In the genomic region with DNA sequence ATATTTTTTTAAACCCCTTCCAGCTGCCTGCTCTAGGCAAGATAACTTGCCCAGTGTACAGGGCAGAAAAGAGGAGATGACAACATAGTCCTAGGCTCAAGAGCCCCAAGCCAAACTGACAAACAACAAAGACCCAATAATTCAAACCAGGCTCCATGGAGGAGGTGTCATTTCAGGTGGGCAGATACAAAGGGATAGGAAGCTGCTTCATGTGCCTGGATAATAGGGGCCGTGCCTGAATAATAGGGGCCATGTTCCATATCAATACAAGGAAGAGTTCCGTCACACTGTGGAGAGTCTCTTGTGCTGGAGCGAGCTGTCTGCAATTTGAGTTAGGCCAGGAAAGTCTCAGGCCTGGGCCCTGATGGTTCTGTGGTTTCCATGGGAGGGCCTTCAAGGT, we compare ENCODE assay signal across 18 cellular contexts. TPM values are rescaled to one million over a fixed set of nuclear protein-coding genes. Genes with fewer than 3 reads are reported as not detected.
DNase-seq lines count a peak whose midpoint lies in the region; ATAC-seq, FAIRE-seq and TF ChIP-seq lines count a peak whose summit lies in the region.
"Had no signal": no experiment of that assay in that cellular context is flagged by ENCODE, and none has a peak within 500 bp of the region (broad histone marks: within the 10 kb centered on the region; RNA-seq: fewer than 3 reads in every experiment).

No MANE protein-coding gene starts in this region.

- H3K56ac ChIP-seq in H9 (ENCODE audit: insufficient read length, low read depth, low read length): no peak overlapping the region

- no peak overlapping the region for H2BK12ac ChIP-seq in H9 (ENCODE audit: insufficient read length, low read depth, low read length)

- no peak overlapping the region for H3K4ac ChIP-seq in H9 (ENCODE audit: low read depth, low read length)

- intact Hi-C loops in CD8-positive, alpha-beta T cell (cut with DNase I, micrococcal nuclease): no loop called here
- intact Hi-C loops in activated T-helper 1 cell treated with anti-CD3 and anti-CD28 coated beads, Interleukin-12 subunit alpha, Interleukin-12 subunit beta, Interleukin-2, Interleukin-4 antibody, amounts not matched to agents 30 ng/mL and 10 ng/mL and 1 ng/mL, durations not matched to agents 14 hours and 24 hours and 36 hours (cut with micrococcal nuclease): no loop called here
- intact Hi-C loops in pancreas (cut with DNase I): no loop called here

- H3K27ac Mint-ChIP-seq in CD8-positive, alpha-beta T cell: no peak overlapping the region
- H3K27ac Mint-ChIP-seq in H9 (peak overlapping the region; percentile 57 to 89 (median 59)), naive B cell (peak overlapping the region in 1 of 6 donors; percentile 39)
- no peak overlapping the region for H3K27ac Mint-ChIP-seq in activated T-helper 1 cell treated with anti-CD3 and anti-CD28 coated beads, Interleukin-12 subunit alpha, Interleukin-12 subunit beta, Interleukin-2, Interleukin-4 antibody, amounts not matched to agents 30 ng/mL and 10 ng/mL and 1 ng/mL, durations not matched to agents 14 hours and 24 hours and 36 hours

- H4K20me1 ChIP-seq in H9 (ENCODE audit: control insufficient read depth, insufficient read depth, insufficient read length): no peaks in the 10 kb centered on the region
- no peaks in the 10 kb centered on the region for H4K20me1 ChIP-seq in SK-N-SH (ENCODE audit: insufficient read depth)
- H4K20me1 ChIP-seq: BLaER1 had no signal

- H3K23ac ChIP-seq in H9 (ENCODE audit: insufficient read length, low read depth, low read length): no peak overlapping the region

- H2AFZ ChIP-seq in H9 (ENCODE audit: low read length): no peak overlapping the region
- H2AFZ ChIP-seq in SK-N-SH (ENCODE audit: low read depth): no peak overlapping the region

- H4K5ac ChIP-seq in H9 (ENCODE audit: insufficient read length, low read depth, low read length): no peak overlapping the region

- H3K4me1 ChIP-seq in CD8-positive, alpha-beta T cell (ENCODE audit: insufficient read depth, low read length): no peaks in the 10 kb centered on the region
- H3K4me1 ChIP-seq in H9 (ENCODE audit: insufficient read depth, low read length): peaks cover 16% of the 10 kb centered on the region; the same call in 1 of the 2 replicates
- H3K4me1 ChIP-seq in pancreas: no peaks in the 10 kb centered on the region
- H3K4me1 ChIP-seq in SK-N-SH (ENCODE audit: control insufficient read depth in 1 of 2, insufficient read depth in 2 of 2, low read depth in 1 of 2, low read length in 1 of 2): no peaks in the 10 kb centered on the region; a peak in 1 of 4 replicates

- peak overlapping the region; percentile 11 for H3K4me2 ChIP-seq in H9 (ENCODE audit: insufficient read depth, insufficient read length, low read length)
- no peak overlapping the region for H3K4me2 ChIP-seq in SK-N-SH

- no peak for TF ChIP-seq RAD21 in SK-N-SH (IDR thresholded peaks at IDR 0.05; ENCODE audit: low read length)

- WGBS in H9 (ENCODE audit: extremely low coverage, insufficient read length, low lambda C conversion rate): no CpG with 5 or more reads among the region's 3 CpGs
- 96 to 99% methylated on average over 3 of the region's 3 CpGs for WGBS in pancreas, 2 donors
- WGBS in SK-N-SH (ENCODE audit: low lambda C conversion rate): 100% methylated on average over 3 of the region's 3 CpGs

- H4K8ac ChIP-seq in H9 (replicated peaks; ENCODE audit: insufficient read length, low read depth, low read length): no peak overlapping the region

- H3K9ac ChIP-seq in H9 (ENCODE audit: extremely low read depth, insufficient read length, low read length): no peak overlapping the region
- H3K9ac ChIP-seq in SK-N-SH: no peak overlapping the region

- no peak overlapping the region for H2BK5ac ChIP-seq in H9 (ENCODE audit: insufficient read length, low read length)

- TF ChIP-seq EP300 in SK-N-SH (IDR thresholded peaks at IDR 0.05; ENCODE audit: borderline replicate concordance in 1 of 2, low read depth in 1 of 2, low read length in 1 of 2): no peak

- H3K36me3 Mint-ChIP-seq in CD8-positive, alpha-beta T cell: no peaks in the 10 kb centered on the region
- peaks cover 3 to 19% (median 17%) of the 10 kb centered on the region in 3 experiments; a peak in 6 of 7 replicates for H3K36me3 Mint-ChIP-seq in H9 (ENCODE audit: insufficient read depth in 1 of 3, low read depth in 3 of 3)
- H3K36me3 Mint-ChIP-seq in activated T-helper 1 cell treated with anti-CD3 and anti-CD28 coated beads, Interleukin-12 subunit alpha, Interleukin-12 subunit beta, Interleukin-2, Interleukin-4 antibody, amounts not matched to agents 30 ng/mL and 10 ng/mL and 1 ng/mL, durations not matched to agents 14 hours and 24 hours and 36 hours (ENCODE audit: low read depth): peaks cover 1% of the 10 kb centered on the region
- peaks cover 0 to 4% of the 10 kb centered on the region in 2 donors for H3K36me3 Mint-ChIP-seq in naive B cell

- no peak for ATAC-seq in CD8-positive, alpha-beta T cell
- ATAC-seq in naive B cell (ENCODE audit: low read depth in 2 of 2) (no peak), HG02588 (IDR thresholded peaks at IDR 0.05; ENCODE audit: unreplicated experiment) (no peak), pancreas (no peak)

- H3F3A ChIP-seq in SK-N-SH (replicated peaks; ENCODE audit: insufficient read depth): no peaks in the 10 kb centered on the region

- FAIRE-seq in pancreas (lab: Jason Lieb, UNC) (no peak), D721Med (lab: Jason Lieb, UNC) (no peak)
- FAIRE-seq: GM12892 had no signal

- H3K27me3 ChIP-seq in CD8-positive, alpha-beta T cell (ENCODE audit: insufficient read depth, low read length): no peaks in the 10 kb centered on the region
- H3K27me3 ChIP-seq in H9 (ENCODE audit: insufficient read depth, low read length) (no peaks in the 10 kb centered on the region), pancreas (no peaks in the 10 kb centered on the region), SK-N-SH (ENCODE audit: insufficient read depth) (no peaks in the 10 kb centered on the region)
- H3K27me3 ChIP-seq: BLaER1, Peyer's patch had no signal

- no peak overlapping the region for H2BK120ac ChIP-seq in H9 (ENCODE audit: low read depth, low read length, poor library complexity, severe bottlenecking)

- no peak overlapping the region for H4K91ac ChIP-seq in H9 (ENCODE audit: insufficient read length, low read depth, low read length)

- H3K4me3 Mint-ChIP-seq in CD8-positive, alpha-beta T cell: peak overlapping the region; percentile 35
- peak overlapping the region; percentile 58 to 75 for H3K4me3 Mint-ChIP-seq in H9
- peak overlapping the region; percentile 48 for H3K4me3 Mint-ChIP-seq in activated T-helper 1 cell treated with anti-CD3 and anti-CD28 coated beads, Interleukin-12 subunit alpha, Interleukin-12 subunit beta, Interleukin-2, Interleukin-4 antibody, amounts not matched to agents 30 ng/mL and 10 ng/mL and 1 ng/mL, durations not matched to agents 14 hours and 24 hours and 36 hours
- peak overlapping the region; percentile 36 to 94 (median 70) for H3K4me3 Mint-ChIP-seq in naive B cell

- no peak overlapping the region for H3K27ac ChIP-seq in CD8-positive, alpha-beta T cell (ENCODE audit: low read depth, low read length)
- H3K27ac ChIP-seq in H9 (ENCODE audit: insufficient read length, low read depth, low read length) (no peak overlapping the region), pancreas (no peak overlapping the region), SK-N-SH (ENCODE audit: low read depth in 2 of 2, low read length in 1 of 2) (no peak overlapping the region)
- H3K27ac ChIP-seq: BLaER1, Peyer's patch had no signal

- no peaks in the 10 kb centered on the region for H3K9me2 ChIP-seq in SK-N-SH

- H3T11ph ChIP-seq in H9 (ENCODE audit: low read length): no peak overlapping the region

- no peak overlapping the region for H2BK15ac ChIP-seq in H9 (ENCODE audit: low read depth, low read length)

- DNase-seq in CD8-positive, alpha-beta T cell: no peak
- DNase-seq in H9: peak; percentile 39
- DNase-seq in activated T-helper 1 cell treated with anti-CD3 and anti-CD28 coated beads, Interleukin-12 subunit alpha, Interleukin-12 subunit beta, Interleukin-2, Interleukin-4 antibody, amounts not matched to agents 30 ng/mL and 10 ng/mL and 1 ng/mL, durations not matched to agents 14 hours and 24 hours and 36 hours (ENCODE audit: low spot score): no peak
- no peak for DNase-seq in naive B cell
- no peak for DNase-seq in pancreas
- no peak for DNase-seq in D721Med (ENCODE audit: insufficient read length, low spot score)
- no peak for DNase-seq in SK-N-SH
- DNase-seq: activated CD4-positive, alpha-beta T cell treated with anti-CD3 and anti-CD28 coated beads, Interleukin-2, amount 50 U/mL, for 48 hours; activated gamma-delta T cell; caudate nucleus; NCI-H1694; NCI-H526; Peyer's patch had no signal

- no peak overlapping the region for H3K14ac ChIP-seq in H9 (ENCODE audit: insufficient read depth, low read length)

- H3K36me3 ChIP-seq in CD8-positive, alpha-beta T cell (ENCODE audit: insufficient read depth, low read length): no peaks in the 10 kb centered on the region
- H3K36me3 ChIP-seq in pancreas (no peaks in the 10 kb centered on the region), SK-N-SH (replicated peaks in 1 of 2; ENCODE audit: control insufficient read depth in 1 of 2, insufficient read depth in 2 of 2, low read length in 1 of 2) (no peaks in the 10 kb centered on the region)
- H3K36me3 ChIP-seq: Peyer's patch had no signal

- H2AK5ac ChIP-seq in H9 (ENCODE audit: insufficient read length, low read length): no peak overlapping the region

- peaks cover 7% of the 10 kb centered on the region for H3K27me3 Mint-ChIP-seq in CD8-positive, alpha-beta T cell (ENCODE audit: low read depth)
- H3K27me3 Mint-ChIP-seq in H9 (ENCODE audit: low read depth) (no peaks in the 10 kb centered on the region), naive B cell (peaks cover 0 to 13% (median 2%) of the 10 kb centered on the region in 3 donors)
- H3K27me3 Mint-ChIP-seq in activated T-helper 1 cell treated with anti-CD3 and anti-CD28 coated beads, Interleukin-12 subunit alpha, Interleukin-12 subunit beta, Interleukin-2, Interleukin-4 antibody, amounts not matched to agents 30 ng/mL and 10 ng/mL and 1 ng/mL, durations not matched to agents 14 hours and 24 hours and 36 hours (ENCODE audit: insufficient read depth): peaks cover 7% of the 10 kb centered on the region

- peaks cover 4% of the 10 kb centered on the region for H3K4me1 Mint-ChIP-seq in CD8-positive, alpha-beta T cell (ENCODE audit: low read depth)
- peaks cover 44 to 53% of the 10 kb centered on the region in 2 experiments for H3K4me1 Mint-ChIP-seq in H9
- H3K4me1 Mint-ChIP-seq in activated T-helper 1 cell treated with anti-CD3 and anti-CD28 coated beads, Interleukin-12 subunit alpha, Interleukin-12 subunit beta, Interleukin-2, Interleukin-4 antibody, amounts not matched to agents 30 ng/mL and 10 ng/mL and 1 ng/mL, durations not matched to agents 14 hours and 24 hours and 36 hours (ENCODE audit: low read depth): peaks cover 5% of the 10 kb centered on the region
- H3K4me1 Mint-ChIP-seq in naive B cell: peaks cover 3 to 18% (median 4%) of the 10 kb centered on the region in 3 donors

- CTCF ChIA-PET in CD8-positive, alpha-beta T cell (lab: Charles Lee): interaction anchor here (1.1 to 2.5 kb wide), 7 partner anchors 9 to 290 kb away, joined by 3 to 18 read pairs (median 8); no protein-coding TSS in a partner anchor
- CTCF ChIA-PET in SK-N-SH (lab: Yijun Ruan, JAX): interaction anchor here (1.0 to 2.8 kb wide), 6 partner anchors 12 to 292 kb away, joined by 3 to 18 read pairs (median 4); no protein-coding TSS in a partner anchor

- H3K23me2 ChIP-seq in H9 (ENCODE audit: insufficient read length, low read depth, low read length, poor library complexity, severe bottlenecking): peaks cover 4% of the 10 kb centered on the region

- no peaks in the 10 kb centered on the region for H3K79me1 ChIP-seq in H9 (ENCODE audit: insufficient read depth, low read depth, low read length, poor library complexity, severe bottlenecking)

- no peak for TF ChIP-seq CTCF in CD8-positive, alpha-beta T cell (IDR thresholded peaks at IDR 0.05)
- TF ChIP-seq CTCF in H9 (conservative IDR thresholded peaks at IDR 0.05): no peak
- no peak for TF ChIP-seq CTCF in pancreas (IDR thresholded peaks at IDR 0.05)
- no peak for TF ChIP-seq CTCF in D721Med (IDR thresholded peaks at IDR 0.05; ENCODE audit: insufficient read depth, missing control alignments)
- no peak for TF ChIP-seq CTCF in SK-N-SH (IDR thresholded peaks at IDR 0.05)

- H3K79me2 ChIP-seq in H9 (ENCODE audit: insufficient read depth, low read length): no peaks in the 10 kb centered on the region
- H3K79me2 ChIP-seq in SK-N-SH (ENCODE audit: insufficient read depth): no peaks in the 10 kb centered on the region

- no peak overlapping the region for H3K4me3 ChIP-seq in CD8-positive, alpha-beta T cell (ENCODE audit: low read depth, low read length)
- no peak overlapping the region for H3K4me3 ChIP-seq in pancreas
- H3K4me3 ChIP-seq in SK-N-SH (ENCODE audit: low read depth in 2 of 2, low read length in 1 of 2): no peak overlapping the region

- H3K9me3 ChIP-seq in CD8-positive, alpha-beta T cell (ENCODE audit: low read length): no peaks in the 10 kb centered on the region
- H3K9me3 ChIP-seq in H9 (ENCODE audit: control insufficient read depth, low read depth, low read length) (no peaks in the 10 kb centered on the region), pancreas (no peaks in the 10 kb centered on the region), SK-N-SH (no peaks in the 10 kb centered on the region)
- H3K9me3 ChIP-seq: BLaER1, Peyer's patch had no signal

- no peaks in the 10 kb centered on the region for H3K9me3 Mint-ChIP-seq in CD8-positive, alpha-beta T cell
- H3K9me3 Mint-ChIP-seq in H9 (no peaks in the 10 kb centered on the region), naive B cell (no peaks in the 10 kb centered on the region)
- no peaks in the 10 kb centered on the region for H3K9me3 Mint-ChIP-seq in activated T-helper 1 cell treated with anti-CD3 and anti-CD28 coated beads, Interleukin-12 subunit alpha, Interleukin-12 subunit beta, Interleukin-2, Interleukin-4 antibody, amounts not matched to agents 30 ng/mL and 10 ng/mL and 1 ng/mL, durations not matched to agents 14 hours and 24 hours and 36 hours

- no peak overlapping the region for H2BK20ac ChIP-seq in H9 (ENCODE audit: low read depth, low read length, poor library complexity, severe bottlenecking)

- no peak overlapping the region for H3K18ac ChIP-seq in H9 (ENCODE audit: insufficient read length, low read depth, low read length)

- POLR2A ChIA-PET in CD8-positive, alpha-beta T cell (lab: Charles Lee): no interaction called here
- POLR2A ChIA-PET in SK-N-SH (lab: Yijun Ruan, JAX): no interaction called here

RNA-seq across cellular contexts. Expression of a gene that starts 35.4 kb away (rescaled TPM):
- total RNA-seq in CD8-positive, alpha-beta T cell: not detected
- total RNA-seq in H9 (2021): 364 and 376 TPM in 2 replicates
- total RNA-seq in activated T-helper 1 cell treated with anti-CD3 and anti-CD28 coated beads, Interleukin-12 subunit alpha, Interleukin-12 subunit beta, Interleukin-2, Interleukin-4 antibody, amounts not matched to agents 30 ng/mL and 10 ng/mL and 1 ng/mL, durations not matched to agents 14 hours and 24 hours and 36 hours: 0.08 TPM in 1 of 2 replicates, not detected in the other
- polyA plus RNA-seq in naive B cell (ENCODE audit: low read depth in 6 of 6): not detected
- total RNA-seq in pancreas: under 1 TPM in 2 of 6 donors, not detected in 4; 0.03 to 0.28 TPM
- polyA plus RNA-seq in pancreas: under 1 TPM in 1 of 2 donors, not detected in 1; 0.02 TPM
- polyA plus RNA-seq in SK-N-SH (2012; rRNA removed): not detected in 2 replicates
- not detected in 2 replicates for polyA plus RNA-seq in SK-N-SH (2012; cell fraction: cytosol; rRNA removed)
- polyA plus RNA-seq in SK-N-SH (2012; cell fraction: nucleus; rRNA removed): not detected in 2 replicates
- total RNA-seq: glomerular endothelial cell, Peyer's patch, pulmonary artery endothelial cell had no signal

Comparison
In these comparisons a context has a peak if more than half of its experiments do, and no peak if none do; other contexts are left out.
1. H3K27ac Mint-ChIP-seq: peak in H9 (3 of 3); none in CD8-positive, alpha-beta T cell (single experiment) and activated T-helper 1 cell treated with anti-CD3 and anti-CD28 coated beads, Interleukin-12 subunit alpha, Interleukin-12 subunit beta, Interleukin-2, Interleukin-4 antibody, amounts not matched to agents 30 ng/mL and 10 ng/mL and 1 ng/mL, durations not matched to agents 14 hours and 24 hours and 36 hours (single experiment).
2. RNA of a gene that starts 35.4 kb away (total RNA-seq): 364 to 376 TPM in H9; 0.08 TPM in activated T-helper 1 cell treated with anti-CD3 and anti-CD28 coated beads, Interleukin-12 subunit alpha, Interleukin-12 subunit beta, Interleukin-2, Interleukin-4 antibody, amounts not matched to agents 30 ng/mL and 10 ng/mL and 1 ng/mL, durations not matched to agents 14 hours and 24 hours and 36 hours, not detected in CD8-positive, alpha-beta T cell and 0.03 to 0.28 TPM in pancreas; every median in the first group is over 100 times any median in the second.
3. Peak in every context shown above with its lines, with median percentiles within 50 percentile points of each other: H3K4me3 Mint-ChIP-seq.